1 cellular context compared by ENCODE assay signal in the genomic region with DNA sequence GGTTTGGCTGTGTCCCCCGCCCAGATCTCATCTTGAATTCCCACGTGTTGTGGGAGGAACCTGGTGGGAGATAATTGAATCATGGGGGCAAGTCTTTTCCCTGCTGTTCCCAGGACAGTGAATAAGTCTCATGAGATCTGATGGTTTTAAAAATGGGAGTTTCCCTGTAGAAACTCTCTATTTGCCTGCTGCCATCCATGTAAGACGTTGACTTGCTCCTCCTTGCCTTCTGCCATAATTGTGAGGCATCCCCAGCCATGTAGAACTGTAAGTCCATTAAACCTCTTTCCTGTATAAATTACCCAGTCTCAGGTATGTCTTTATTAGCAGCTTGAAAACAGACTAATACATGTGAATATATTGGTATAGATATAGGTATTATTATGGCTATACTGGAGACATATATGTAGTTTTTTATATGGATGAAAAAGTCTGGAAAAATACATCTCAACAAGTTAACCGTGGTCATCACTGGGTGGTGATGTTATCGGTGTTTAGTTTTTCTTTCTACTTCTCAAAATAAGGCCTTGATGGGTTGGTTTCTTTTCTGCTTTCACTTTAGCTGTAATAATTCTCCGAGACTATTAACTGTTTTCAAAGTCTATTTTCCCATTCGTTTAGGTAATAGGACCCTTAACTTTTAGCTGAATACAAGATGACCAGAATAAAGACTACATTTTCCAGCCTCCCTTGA.
TF ChIP-seq lines count a peak whose summit lies in the region.

No MANE protein-coding gene starts in this region.

TF ChIP-seq in K562, 482 proteins besides CTCF, POLR2A, EP300 and RAD21 (continued from another document):
- no peak for TF ChIP-seq SETDB1 (IDR thresholded peaks at IDR 0.05; ENCODE audit: low read length)
- no peak for TF ChIP-seq HDGF (IDR thresholded peaks at IDR 0.05)
- TF ChIP-seq TRIM28 (IDR thresholded peaks at IDR 0.05), result 0 out of 2 replicates have a peak, but pooled peaks have one; percentile 48
- TF ChIP-seq EHMT2 (IDR thresholded peaks at IDR 0.05), result no peak
